Comparison of ENCODE assay signal across 16 cellular contexts in the genomic region with DNA sequence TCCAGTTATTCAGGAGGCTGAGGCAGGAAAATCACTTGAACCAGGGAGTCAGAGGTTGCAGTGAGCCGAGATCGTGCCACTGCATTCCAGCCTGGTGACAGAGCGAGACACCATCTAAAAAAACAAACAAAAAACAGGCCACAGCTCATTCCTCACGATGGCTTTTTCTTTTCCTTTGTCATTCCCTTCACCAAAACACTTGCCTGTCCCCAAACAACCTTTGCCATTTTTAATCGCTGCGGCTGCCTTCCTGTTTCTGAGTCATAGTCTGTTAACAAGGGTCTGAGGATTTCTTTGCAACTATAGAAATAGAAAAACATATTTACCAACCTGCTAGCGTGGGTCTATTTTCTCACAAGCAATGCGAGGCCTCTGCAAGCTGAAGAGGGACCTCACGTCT.
DNase-seq lines count a peak whose midpoint lies in the region; ATAC-seq and TF ChIP-seq lines count a peak whose summit lies in the region.
"Had no signal": no experiment of that assay in that cellular context is flagged by ENCODE, and none has a peak within 500 bp of the region (broad histone marks: within the 10 kb centered on the region; RNA-seq: fewer than 3 reads in every experiment).

No MANE protein-coding gene starts in this region.

- peaks cover 3% of the 10 kb centered on the region for H3K9me3 Mint-ChIP-seq in Calu3 (ENCODE audit: low read depth, unreplicated experiment)
- H3K9me3 Mint-ChIP-seq: endodermal cell had no signal

- H3K4me3 Mint-ChIP-seq in Calu3 (ENCODE audit: low read depth, unreplicated experiment): no peak overlapping the region
- H3K4me3 Mint-ChIP-seq: endodermal cell, IgD-negative memory B cell had no signal

- H3K27me3 ChIP-seq in mesendoderm (ENCODE audit: insufficient read depth, low read length, poor library complexity) (no peaks in the 10 kb centered on the region), stomach (no peaks in the 10 kb centered on the region)
- H3K27me3 ChIP-seq: BE2C, hepatocyte had no signal

- H2BK120ac ChIP-seq in mesendoderm (ENCODE audit: low read depth, low read length): no peak overlapping the region

- peak; percentile 38 for DNase-seq in Calu3
- DNase-seq in NCI-H2029 treated with DMSO at 0.1 percent for 48 hours (lab: John Stamatoyannopoulos, UW): peak; percentile 30
- peak; percentile 64 for DNase-seq in dermis blood vessel endothelial cell
- peak; percentile 25 for DNase-seq in mesendoderm
- no peak for DNase-seq in GM13977 (ENCODE audit: low spot score)
- DNase-seq in NK-92 treated with Interleukin-12 subunit alpha and Interleukin-12 subunit beta, amount 100 ng/mL, for 24 hours (lab: John Stamatoyannopoulos, UW): no peak
- DNase-seq in stomach: no peak
- DNase-seq: amygdala, BE2C, endodermal cell, NCI-H146, SK-N-SH had no signal

- TF ChIP-seq EP300 in stomach (IDR thresholded peaks at IDR 0.05): no peak

- no peaks in the 10 kb centered on the region for H3K79me1 ChIP-seq in mesendoderm (ENCODE audit: low read length)

- H3K36me3 Mint-ChIP-seq in Calu3 (ENCODE audit: insufficient read depth, unreplicated experiment): no peaks in the 10 kb centered on the region

- no peak overlapping the region for H3K4me2 ChIP-seq in mesendoderm (ENCODE audit: low read length)
- H3K4me2 ChIP-seq: hepatocyte, SK-N-SH had no signal

- ATAC-seq in GM21528 (IDR thresholded peaks at IDR 0.05; ENCODE audit: low FRiP score, unreplicated experiment): no peak

- no peak overlapping the region for H3K56ac ChIP-seq in mesendoderm (ENCODE audit: low read length)

- H4K8ac ChIP-seq in mesendoderm (ENCODE audit: low read depth, low read length): no peak overlapping the region

- H3K9ac ChIP-seq in mesendoderm (ENCODE audit: low read length): no peak overlapping the region
- H3K9ac ChIP-seq: SK-N-SH had no signal

- BruUV-seq in Calu3 (replicated peaks; lab: Mats Ljungman, UMichigan): no TSS peak

- no peak overlapping the region for H3K27ac Mint-ChIP-seq in Calu3 (ENCODE audit: unreplicated experiment)
- H3K27ac Mint-ChIP-seq: endodermal cell, IgD-negative memory B cell had no signal

- no peak overlapping the region for H2BK15ac ChIP-seq in mesendoderm (replicated peaks; ENCODE audit: low read depth)

- no CpG with 5 or more reads among the region's 9 CpGs for WGBS in mesendoderm (ENCODE audit: extremely low coverage, insufficient coverage, low lambda C conversion rate)
- 39 to 53% (median 44%) methylated on average over 9 of the region's 9 CpGs for WGBS in stomach, 5 donors

- H3K27me3 Mint-ChIP-seq in Calu3 (ENCODE audit: unreplicated experiment): peaks cover 23% of the 10 kb centered on the region

- H2AK5ac ChIP-seq in mesendoderm (ENCODE audit: low read length): no peak overlapping the region

- no peak overlapping the region for H3K4ac ChIP-seq in mesendoderm (ENCODE audit: low read depth, low read length)

- no peaks in the 10 kb centered on the region for H3K36me3 ChIP-seq in mesendoderm (ENCODE audit: control insufficient read depth, insufficient read depth, low read length)
- no peaks in the 10 kb centered on the region for H3K36me3 ChIP-seq in stomach
- H3K36me3 ChIP-seq: BE2C had no signal

- H3K79me2 ChIP-seq in mesendoderm (ENCODE audit: control insufficient read depth, insufficient read depth, low read length): no peaks in the 10 kb centered on the region
- H3K79me2 ChIP-seq: hepatocyte had no signal

- CTCF ChIA-PET in Calu3 (lab: Charles Lee): interaction anchor here (0.7 kb wide), 1 partner anchor 613 kb away, joined by 3 read pairs; no protein-coding TSS in a partner anchor

- no peaks in the 10 kb centered on the region for H3K4me1 ChIP-seq in mesendoderm (ENCODE audit: control insufficient read depth, low read depth, low read length)
- H3K4me1 ChIP-seq in stomach: no peaks in the 10 kb centered on the region
- H3K4me1 ChIP-seq: BE2C had no signal

- H3K4me3 ChIP-seq in mesendoderm (ENCODE audit: low read length): no peak overlapping the region
- no peak overlapping the region for H3K4me3 ChIP-seq in stomach
- H3K4me3 ChIP-seq: hepatocyte, lung had no signal

- no peaks in the 10 kb centered on the region for H3K9me3 ChIP-seq in stomach
- H3K9me3 ChIP-seq: BE2C, SK-N-SH had no signal

- no peak overlapping the region for H3K23ac ChIP-seq in mesendoderm (ENCODE audit: low read length)

- intact Hi-C loops in Calu3 (cut with micrococcal nuclease; ENCODE audit: unreplicated experiment): no loop called here
- intact Hi-C loops in stomach (cut with DNase I; ENCODE audit: low total_unique reads): no loop called here

- no peak for TF ChIP-seq CTCF in Calu3 (IDR thresholded peaks at IDR 0.05; ENCODE audit: unreplicated experiment)
- TF ChIP-seq CTCF in GM13977 (IDR thresholded peaks at IDR 0.05; ENCODE audit: extremely low read depth, insufficient read depth, missing control alignments): no peak
- TF ChIP-seq CTCF in stomach (IDR thresholded peaks at IDR 0.05): no peak

- H2BK5ac ChIP-seq in mesendoderm (ENCODE audit: low read length): no peak overlapping the region

- no peak overlapping the region for H3K27ac ChIP-seq in mesendoderm (ENCODE audit: low read depth, low read length)
- no peak overlapping the region for H3K27ac ChIP-seq in stomach
- H3K27ac ChIP-seq: hepatocyte had no signal

- no peak overlapping the region for H3K18ac ChIP-seq in mesendoderm (ENCODE audit: low read length)

- H3K4me1 Mint-ChIP-seq in Calu3 (ENCODE audit: low read depth, unreplicated experiment): peaks cover 15% of the 10 kb centered on the region
- H3K4me1 Mint-ChIP-seq: endodermal cell, IgD-negative memory B cell had no signal

- no peak overlapping the region for H4K5ac ChIP-seq in mesendoderm (ENCODE audit: low read length)

- no peak for TF ChIP-seq POLR2A in stomach (IDR thresholded peaks at IDR 0.05)

- in situ Hi-C loops in GM13977 (cut with MboI; ENCODE audit: low pct_unique_long_range_greater_than_20kb, low sequenced_read_pairs, unreplicated experiment): no loop called here

Comparison
In these comparisons a context has a peak if more than half of its experiments do, and no peak if none do; other contexts are left out.
1. DNase-seq: peak in Calu3 (single experiment), NCI-H2029 treated with DMSO at 0.1 percent for 48 hours (single experiment), dermis blood vessel endothelial cell (single experiment) and mesendoderm (single experiment); none in GM13977 (single experiment), NK-92 treated with Interleukin-12 subunit alpha and Interleukin-12 subunit beta, amount 100 ng/mL, for 24 hours (single experiment) and stomach (single experiment).